1 cellular context compared by ENCODE assay signal in the genomic region with DNA sequence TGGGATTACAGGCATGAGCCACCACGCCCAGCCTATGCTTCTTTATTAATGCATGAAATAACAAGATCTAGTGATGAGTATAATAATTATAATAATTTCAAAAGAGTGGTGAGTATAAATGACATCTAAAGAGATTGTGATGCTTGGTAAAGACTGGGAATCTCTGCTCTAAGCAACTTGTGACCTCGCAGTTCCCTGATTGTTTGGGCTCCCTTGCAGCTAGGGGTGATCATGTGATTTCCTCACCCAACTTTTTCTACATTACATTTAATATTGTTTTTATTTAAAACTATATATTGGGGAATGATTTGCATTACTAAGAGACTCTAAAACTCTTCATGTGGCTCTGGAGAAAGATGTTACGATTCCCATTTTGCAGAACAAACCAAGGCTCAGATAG.
A peak's percentile ranks its signal among the peaks of the same experiment; 100 is the strongest.
TF ChIP-seq lines count a peak whose summit lies in the region.

No MANE protein-coding gene starts in this region.

TF ChIP-seq in K562, 482 proteins besides CTCF, POLR2A, EP300 and RAD21 (continued from another document):
- TF ChIP-seq MTA3 (IDR thresholded peaks at IDR 0.05; ENCODE audit: borderline replicate concordance), result no peak
- TF ChIP-seq ZNF24 (IDR thresholded peaks at IDR 0.05), result no peak
- TF ChIP-seq, protein P1, sequence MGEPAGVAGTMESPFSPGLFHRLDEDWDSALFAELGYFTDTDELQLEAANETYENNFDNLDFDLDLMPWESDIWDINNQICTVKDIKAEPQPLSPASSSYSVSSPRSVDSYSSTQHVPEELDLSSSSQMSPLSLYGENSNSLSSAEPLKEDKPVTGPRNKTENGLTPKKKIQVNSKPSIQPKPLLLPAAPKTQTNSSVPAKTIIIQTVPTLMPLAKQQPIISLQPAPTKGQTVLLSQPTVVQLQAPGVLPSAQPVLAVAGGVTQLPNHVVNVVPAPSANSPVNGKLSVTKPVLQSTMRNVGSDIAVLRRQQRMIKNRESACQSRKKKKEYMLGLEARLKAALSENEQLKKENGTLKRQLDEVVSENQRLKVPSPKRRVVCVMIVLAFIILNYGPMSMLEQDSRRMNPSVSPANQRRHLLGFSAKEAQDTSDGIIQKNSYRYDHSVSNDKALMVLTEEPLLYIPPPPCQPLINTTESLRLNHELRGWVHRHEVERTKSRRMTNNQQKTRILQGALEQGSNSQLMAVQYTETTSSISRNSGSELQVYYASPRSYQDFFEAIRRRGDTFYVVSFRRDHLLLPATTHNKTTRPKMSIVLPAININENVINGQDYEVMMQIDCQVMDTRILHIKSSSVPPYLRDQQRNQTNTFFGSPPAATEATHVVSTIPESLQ (CRISPR knock-in tag; IDR thresholded peaks at IDR 0.05), result no peak
- TF ChIP-seq EHMT2 (IDR thresholded peaks at IDR 0.05), result no peak
- no peak for TF ChIP-seq POLR3A (IDR thresholded peaks at IDR 0.05; ENCODE audit: borderline replicate concordance, extremely low read depth, insufficient read depth, insufficient read length)
- TF ChIP-seq, protein P2, sequence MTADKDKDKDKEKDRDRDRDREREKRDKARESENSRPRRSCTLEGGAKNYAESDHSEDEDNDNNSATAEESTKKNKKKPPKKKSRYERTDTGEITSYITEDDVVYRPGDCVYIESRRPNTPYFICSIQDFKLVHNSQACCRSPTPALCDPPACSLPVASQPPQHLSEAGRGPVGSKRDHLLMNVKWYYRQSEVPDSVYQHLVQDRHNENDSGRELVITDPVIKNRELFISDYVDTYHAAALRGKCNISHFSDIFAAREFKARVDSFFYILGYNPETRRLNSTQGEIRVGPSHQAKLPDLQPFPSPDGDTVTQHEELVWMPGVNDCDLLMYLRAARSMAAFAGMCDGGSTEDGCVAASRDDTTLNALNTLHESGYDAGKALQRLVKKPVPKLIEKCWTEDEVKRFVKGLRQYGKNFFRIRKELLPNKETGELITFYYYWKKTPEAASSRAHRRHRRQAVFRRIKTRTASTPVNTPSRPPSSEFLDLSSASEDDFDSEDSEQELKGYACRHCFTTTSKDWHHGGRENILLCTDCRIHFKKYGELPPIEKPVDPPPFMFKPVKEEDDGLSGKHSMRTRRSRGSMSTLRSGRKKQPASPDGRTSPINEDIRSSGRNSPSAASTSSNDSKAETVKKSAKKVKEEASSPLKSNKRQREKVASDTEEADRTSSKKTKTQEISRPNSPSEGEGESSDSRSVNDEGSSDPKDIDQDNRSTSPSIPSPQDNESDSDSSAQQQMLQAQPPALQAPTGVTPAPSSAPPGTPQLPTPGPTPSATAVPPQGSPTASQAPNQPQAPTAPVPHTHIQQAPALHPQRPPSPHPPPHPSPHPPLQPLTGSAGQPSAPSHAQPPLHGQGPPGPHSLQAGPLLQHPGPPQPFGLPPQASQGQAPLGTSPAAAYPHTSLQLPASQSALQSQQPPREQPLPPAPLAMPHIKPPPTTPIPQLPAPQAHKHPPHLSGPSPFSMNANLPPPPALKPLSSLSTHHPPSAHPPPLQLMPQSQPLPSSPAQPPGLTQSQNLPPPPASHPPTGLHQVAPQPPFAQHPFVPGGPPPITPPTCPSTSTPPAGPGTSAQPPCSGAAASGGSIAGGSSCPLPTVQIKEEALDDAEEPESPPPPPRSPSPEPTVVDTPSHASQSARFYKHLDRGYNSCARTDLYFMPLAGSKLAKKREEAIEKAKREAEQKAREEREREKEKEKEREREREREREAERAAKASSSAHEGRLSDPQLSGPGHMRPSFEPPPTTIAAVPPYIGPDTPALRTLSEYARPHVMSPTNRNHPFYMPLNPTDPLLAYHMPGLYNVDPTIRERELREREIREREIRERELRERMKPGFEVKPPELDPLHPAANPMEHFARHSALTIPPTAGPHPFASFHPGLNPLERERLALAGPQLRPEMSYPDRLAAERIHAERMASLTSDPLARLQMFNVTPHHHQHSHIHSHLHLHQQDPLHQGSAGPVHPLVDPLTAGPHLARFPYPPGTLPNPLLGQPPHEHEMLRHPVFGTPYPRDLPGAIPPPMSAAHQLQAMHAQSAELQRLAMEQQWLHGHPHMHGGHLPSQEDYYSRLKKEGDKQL (CRISPR knock-in tag; IDR thresholded peaks at IDR 0.05; ENCODE audit: borderline replicate concordance), result no peak
- no peak for TF ChIP-seq ZNF165 (CRISPR knock-in tag; IDR thresholded peaks at IDR 0.05; ENCODE audit: borderline replicate concordance)
- TF ChIP-seq, protein P3, sequence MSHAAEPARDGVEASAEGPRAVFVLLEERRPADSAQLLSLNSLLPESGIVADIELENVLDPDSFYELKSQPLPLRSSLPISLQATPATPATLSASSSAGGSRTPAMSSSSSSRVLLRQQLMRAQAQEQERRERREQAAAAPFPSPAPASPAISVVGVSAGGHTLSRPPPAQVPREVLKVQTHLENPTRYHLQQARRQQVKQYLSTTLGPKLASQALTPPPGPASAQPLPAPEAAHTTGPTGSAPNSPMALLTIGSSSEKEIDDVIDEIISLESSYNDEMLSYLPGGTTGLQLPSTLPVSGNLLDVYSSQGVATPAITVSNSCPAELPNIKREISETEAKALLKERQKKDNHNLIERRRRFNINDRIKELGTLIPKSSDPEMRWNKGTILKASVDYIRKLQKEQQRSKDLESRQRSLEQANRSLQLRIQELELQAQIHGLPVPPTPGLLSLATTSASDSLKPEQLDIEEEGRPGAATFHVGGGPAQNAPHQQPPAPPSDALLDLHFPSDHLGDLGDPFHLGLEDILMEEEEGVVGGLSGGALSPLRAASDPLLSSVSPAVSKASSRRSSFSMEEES (CRISPR knock-in tag; IDR thresholded peaks at IDR 0.05), result peak; percentile 42
TF ChIP-seq in K562: peak in this region for 6.
